ENCODE assay signal across 1 cellular context in the genomic region with DNA sequence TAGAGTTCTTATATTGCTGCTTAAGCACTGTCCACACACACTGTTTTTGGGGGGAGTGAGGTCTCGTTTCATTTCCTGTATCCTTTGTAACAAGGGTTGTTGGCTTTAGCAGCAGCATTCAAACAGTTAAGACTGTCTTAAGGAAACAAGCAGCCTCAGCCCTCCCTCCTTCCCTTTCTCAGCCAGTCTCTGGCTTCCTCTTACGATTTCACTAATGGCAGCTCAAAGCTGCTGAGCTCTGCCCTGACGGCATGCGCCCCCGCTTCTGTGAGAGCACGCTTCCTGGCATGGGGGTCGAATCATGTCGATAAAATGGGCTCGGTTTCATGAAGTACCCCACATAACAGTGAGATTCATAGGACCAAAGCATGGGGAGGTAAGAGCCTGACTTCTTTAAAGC.
TF ChIP-seq lines count a peak whose summit lies in the region.

No MANE protein-coding gene starts in this region.

TF ChIP-seq in GM12878, 131 proteins besides CTCF, POLR2A, EP300 and RAD21 (continued from another document):
- TF ChIP-seq, protein P1, sequence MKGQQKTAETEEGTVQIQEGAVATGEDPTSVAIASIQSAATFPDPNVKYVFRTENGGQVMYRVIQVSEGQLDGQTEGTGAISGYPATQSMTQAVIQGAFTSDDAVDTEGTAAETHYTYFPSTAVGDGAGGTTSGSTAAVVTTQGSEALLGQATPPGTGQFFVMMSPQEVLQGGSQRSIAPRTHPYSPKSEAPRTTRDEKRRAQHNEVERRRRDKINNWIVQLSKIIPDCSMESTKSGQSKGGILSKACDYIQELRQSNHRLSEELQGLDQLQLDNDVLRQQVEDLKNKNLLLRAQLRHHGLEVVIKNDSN (IDR thresholded peaks at IDR 0.05; ENCODE audit: borderline replicate concordance, extremely low read length, insufficient read depth, low read depth, low read length), result no peak
- TF ChIP-seq SREBF2 (IDR thresholded peaks at IDR 0.05; ENCODE audit: low read length), result no peak
- TF ChIP-seq FOXM1 (IDR thresholded peaks at IDR 0.05; ENCODE audit: low read depth, low read length), result no peak
- 0 out of 2 replicates have a peak, but pooled peaks have one; percentile 26 for TF ChIP-seq BCL11A (IDR thresholded peaks at IDR 0.05; ENCODE audit: low read depth, low read length)
- no peak for TF ChIP-seq TBL1XR1 (IDR thresholded peaks at IDR 0.05; ENCODE audit: low read depth, low read length)
- peak; percentile 69; the same call in 1 of the 2 replicates for TF ChIP-seq SPI1 (IDR thresholded peaks at IDR 0.05; ENCODE audit: borderline replicate concordance, insufficient read depth, low read depth, low read length)
- no peak for TF ChIP-seq HDAC6 (IDR thresholded peaks at IDR 0.05; ENCODE audit: unreplicated experiment)
- TF ChIP-seq POLR2AphosphoS2 (IDR thresholded peaks at IDR 0.05; ENCODE audit: low read depth, low read length), result peak; percentile 70; the same call in 1 of the 2 replicates
- TF ChIP-seq ZNF207 (IDR thresholded peaks at IDR 0.05; ENCODE audit: borderline replicate concordance), result peak; percentile 68; the same call in 1 of the 2 replicates
- TF ChIP-seq SP1 (IDR thresholded peaks at IDR 0.05; ENCODE audit: low read depth, low read length), result no peak
- TF ChIP-seq NFIC (IDR thresholded peaks at IDR 0.05; ENCODE audit: low read depth, low read length), result no peak
- no peak for TF ChIP-seq ZNF274 (IDR thresholded peaks at IDR 0.05; ENCODE audit: insufficient read depth, insufficient read length)
- no peak for TF ChIP-seq ZNF622 (IDR thresholded peaks at IDR 0.05)
- no peak for TF ChIP-seq CEBPB (IDR thresholded peaks at IDR 0.05; ENCODE audit: borderline replicate concordance in 1 of 2, low read depth in 2 of 2, low read length in 2 of 2)
- TF ChIP-seq, protein P2, sequence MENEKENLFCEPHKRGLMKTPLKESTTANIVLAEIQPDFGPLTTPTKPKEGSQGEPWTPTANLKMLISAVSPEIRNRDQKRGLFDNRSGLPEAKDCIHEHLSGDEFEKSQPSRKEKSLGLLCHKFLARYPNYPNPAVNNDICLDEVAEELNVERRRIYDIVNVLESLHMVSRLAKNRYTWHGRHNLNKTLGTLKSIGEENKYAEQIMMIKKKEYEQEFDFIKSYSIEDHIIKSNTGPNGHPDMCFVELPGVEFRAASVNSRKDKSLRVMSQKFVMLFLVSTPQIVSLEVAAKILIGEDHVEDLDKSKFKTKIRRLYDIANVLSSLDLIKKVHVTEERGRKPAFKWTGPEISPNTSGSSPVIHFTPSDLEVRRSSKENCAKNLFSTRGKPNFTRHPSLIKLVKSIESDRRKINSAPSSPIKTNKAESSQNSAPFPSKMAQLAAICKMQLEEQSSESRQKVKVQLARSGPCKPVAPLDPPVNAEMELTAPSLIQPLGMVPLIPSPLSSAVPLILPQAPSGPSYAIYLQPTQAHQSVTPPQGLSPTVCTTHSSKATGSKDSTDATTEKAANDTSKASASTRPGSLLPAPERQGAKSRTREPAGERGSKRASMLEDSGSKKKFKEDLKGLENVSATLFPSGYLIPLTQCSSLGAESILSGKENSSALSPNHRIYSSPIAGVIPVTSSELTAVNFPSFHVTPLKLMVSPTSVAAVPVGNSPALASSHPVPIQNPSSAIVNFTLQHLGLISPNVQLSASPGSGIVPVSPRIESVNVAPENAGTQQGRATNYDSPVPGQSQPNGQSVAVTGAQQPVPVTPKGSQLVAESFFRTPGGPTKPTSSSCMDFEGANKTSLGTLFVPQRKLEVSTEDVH (IDR thresholded peaks at IDR 0.05; ENCODE audit: low read depth, partially characterized antibody), result no peak
- no peak for TF ChIP-seq BRCA1 (IDR thresholded peaks at IDR 0.05; ENCODE audit: low read depth, low read length)
